Comparison of ENCODE assay signal across 11 cellular contexts in genomic region chr4:112288455-112288854, GRCh38. TPM values are rescaled to one million over a fixed set of nuclear protein-coding genes. Genes with fewer than 3 reads are reported as not detected.
DNase-seq lines count a peak whose midpoint lies in the region; ATAC-seq and TF ChIP-seq lines count a peak whose summit lies in the region.
"Had no signal": no experiment of that assay in that cellular context is flagged by ENCODE, and none has a peak within 500 bp of the region (broad histone marks: within the 10 kb centered on the region; RNA-seq: fewer than 3 reads in every experiment).

No MANE protein-coding gene starts in this region.

- no peaks in the 10 kb centered on the region for H3K9me3 Mint-ChIP-seq in activated CD8-positive, alpha-beta memory T cell treated with anti-CD3 and anti-CD28 coated beads, Interleukin-2, amount 10 ng/mL, durations not matched to agents 7 days and 5 days (ENCODE audit: low read depth)

- DNase-seq in activated CD8-positive, alpha-beta memory T cell treated with anti-CD3 and anti-CD28 coated beads, Interleukin-2, amount 10 ng/mL, durations not matched to agents 7 days and 5 days, result no peak
- DNase-seq in activated CD8-positive, alpha-beta memory T cell treated with anti-CD3 and anti-CD28 coated beads, Interleukin-2, amount 50 U/mL, for 4 hours, result no peak
- DNase-seq in NAMALWA (ENCODE audit: low spot score) (peak; percentile 73), middle frontal gyrus (ENCODE audit: extremely low spot score, low spot score) (no peak), GOT3 (lab: John Stamatoyannopoulos, UW) (no peak), AML-193 (lab: John Stamatoyannopoulos, UW) (no peak)
- DNase-seq: adrenal gland, MV-4-11, SJCRH30 had no signal

- H3K27me3 Mint-ChIP-seq in activated CD8-positive, alpha-beta memory T cell treated with anti-CD3 and anti-CD28 coated beads, Interleukin-2, amount 10 ng/mL, durations not matched to agents 7 days and 5 days, result no peaks in the 10 kb centered on the region

- H3K4me2 ChIP-seq in parathyroid adenoma (ENCODE audit: low read length), result no peak overlapping the region

- H3K36me3 ChIP-seq in parathyroid adenoma (ENCODE audit: control insufficient read depth, insufficient read depth, low read length), result no peaks in the 10 kb centered on the region
- H3K36me3 ChIP-seq: adrenal gland, SJCRH30 had no signal

- CTCF ChIA-PET in activated CD8-positive, alpha-beta memory T cell treated with anti-CD3 and anti-CD28 coated beads, Interleukin-2, amount 10 ng/mL, durations not matched to agents 7 days and 5 days (lab: Charles Lee), result interaction anchor here (0.9 to 1.4 kb wide), 2 partner anchors 34 to 56 kb away, joined by 3 to 4 read pairs; partner anchors contain the start of gene AP1AR

- H3K9ac ChIP-seq in parathyroid adenoma, result no peak overlapping the region

- H3K4me1 ChIP-seq in parathyroid adenoma, result no peaks in the 10 kb centered on the region

- H3K9me3 ChIP-seq in parathyroid adenoma (ENCODE audit: control insufficient read depth, low read length), result no peaks in the 10 kb centered on the region
- H3K9me3 ChIP-seq: adrenal gland, SJCRH30 had no signal

- H3K27me3 ChIP-seq in parathyroid adenoma (ENCODE audit: control insufficient read depth, insufficient read depth, low read length), result no peaks in the 10 kb centered on the region
- H3K27me3 ChIP-seq: adrenal gland, SJCRH30 had no signal

- TF ChIP-seq CTCF in parathyroid adenoma (IDR thresholded peaks at IDR 0.05), result no peak

- H3K36me3 Mint-ChIP-seq in activated CD8-positive, alpha-beta memory T cell treated with anti-CD3 and anti-CD28 coated beads, Interleukin-2, amount 10 ng/mL, durations not matched to agents 7 days and 5 days, result peaks cover 13% of the 10 kb centered on the region

- peaks cover 52% of the 10 kb centered on the region for H3K4me1 Mint-ChIP-seq in activated CD8-positive, alpha-beta memory T cell treated with anti-CD3 and anti-CD28 coated beads, Interleukin-2, amount 10 ng/mL, durations not matched to agents 7 days and 5 days

- no peak for ATAC-seq in activated CD8-positive, alpha-beta memory T cell treated with anti-CD3 and anti-CD28 coated beads, Interleukin-2, amount 10 ng/mL, durations not matched to agents 7 days and 5 days
- ATAC-seq in HG02759 (IDR thresholded peaks at IDR 0.05; ENCODE audit: unreplicated experiment), result peak; percentile 19

- no peak overlapping the region for H3K4me3 ChIP-seq in parathyroid adenoma (ENCODE audit: low read depth, low read length)
- H3K4me3 ChIP-seq: adrenal gland, SJCRH30 had no signal

- H3K27ac ChIP-seq in parathyroid adenoma, result no peak overlapping the region
- H3K27ac ChIP-seq: adrenal gland, SJCRH30 had no signal

- peak overlapping the region; percentile 64 for H2AFZ ChIP-seq in parathyroid adenoma

- H3K79me2 ChIP-seq in parathyroid adenoma, result no peaks in the 10 kb centered on the region

- peak overlapping the region; percentile 88 for H3K27ac Mint-ChIP-seq in activated CD8-positive, alpha-beta memory T cell treated with anti-CD3 and anti-CD28 coated beads, Interleukin-2, amount 10 ng/mL, durations not matched to agents 7 days and 5 days

- peak overlapping the region; percentile 46 for H3K4me3 Mint-ChIP-seq in activated CD8-positive, alpha-beta memory T cell treated with anti-CD3 and anti-CD28 coated beads, Interleukin-2, amount 10 ng/mL, durations not matched to agents 7 days and 5 days

RNA-seq across cellular contexts. Expression of gene TIFA, which starts 2.8 kb away (rescaled TPM):
- 10 to 100 TPM; 29.0 to 32.5 TPM for total RNA-seq in activated CD8-positive, alpha-beta memory T cell treated with anti-CD3 and anti-CD28 coated beads, Interleukin-2, amount 10 ng/mL, durations not matched to agents 7 days and 5 days

RNA-seq across cellular contexts. Expression of gene ALPK1, which starts 8.7 kb away (rescaled TPM):
- total RNA-seq in activated CD8-positive, alpha-beta memory T cell treated with anti-CD3 and anti-CD28 coated beads, Interleukin-2, amount 10 ng/mL, durations not matched to agents 7 days and 5 days, result 10 to 100 TPM in 1 of 2 experiments, 1 to 10 TPM in 1; 7.3 to 17.7 TPM

RNA-seq across cellular contexts. Expression of gene AP1AR, which starts 56.9 kb away (rescaled TPM):
- total RNA-seq in activated CD8-positive, alpha-beta memory T cell treated with anti-CD3 and anti-CD28 coated beads, Interleukin-2, amount 10 ng/mL, durations not matched to agents 7 days and 5 days, result 10 to 100 TPM; 13.6 to 17.8 TPM
